In genomic region chr7:908159-908918, GRCh38 we compare ENCODE assay signal across 9 cellular contexts. TPM values are rescaled to one million over a fixed set of nuclear protein-coding genes. Genes with fewer than 3 reads are reported as not detected.
DNase-seq lines count a peak whose midpoint lies in the region; ATAC-seq and TF ChIP-seq lines count a peak whose summit lies in the region.
"Had no signal": no experiment of that assay in that cellular context is flagged by ENCODE, and none has a peak within 500 bp of the region (broad histone marks: within the 10 kb centered on the region; RNA-seq: fewer than 3 reads in every experiment).

No MANE protein-coding gene starts in this region.

- TF ChIP-seq CTCF in coronary artery (IDR thresholded peaks at IDR 0.05) = no peak

- peak overlapping the region; percentile 57 for H3K4me3 ChIP-seq in coronary artery

- peak; percentile 11 for ATAC-seq in GM19351 (IDR thresholded peaks at IDR 0.05; ENCODE audit: unreplicated experiment)
- peak; percentile 5 for ATAC-seq in HG03439 (IDR thresholded peaks at IDR 0.05; ENCODE audit: unreplicated experiment)
- ATAC-seq in sciatic nerve = peak; percentile 2

- H3K27ac ChIP-seq in coronary artery = peak overlapping the region in 1 of 2 donors; percentile 3
- H3K27ac ChIP-seq: foreskin keratinocyte had no signal

- DNase-seq in coronary artery (ENCODE audit: low spot score) = no peak
- DNase-seq in sciatic nerve (ENCODE audit: low spot score) = no peak
- no peak for DNase-seq in mucosa of gallbladder (ENCODE audit: low spot score)
- no peak for DNase-seq in glomerular visceral epithelial cell (ENCODE audit: extremely low spot score)
- DNase-seq in GOT3 (lab: John Stamatoyannopoulos, UW) = no peak
- no peak for DNase-seq in KG1 (lab: John Stamatoyannopoulos, UW)
- DNase-seq: foreskin keratinocyte had no signal

- intact Hi-C loops in sciatic nerve (cut with DNase I) = loop anchor here (5.0 kb wide), 1 partner anchor 44 kb away; the partner anchor contains the start of gene ADAP1

RNA-seq across cellular contexts. Expression of gene GET4, which starts 32.0 kb away (rescaled TPM):
- 25.4 TPM for total RNA-seq in sciatic nerve
- 37.5 TPM for total RNA-seq in mucosa of gallbladder

RNA-seq across cellular contexts. Expression of gene ADAP1, which starts 46.1 kb away (rescaled TPM):
- total RNA-seq in sciatic nerve = 42.8 TPM
- total RNA-seq in mucosa of gallbladder = 52.4 TPM
